ENCODE assay signal across 1 cellular context in the genomic region with DNA sequence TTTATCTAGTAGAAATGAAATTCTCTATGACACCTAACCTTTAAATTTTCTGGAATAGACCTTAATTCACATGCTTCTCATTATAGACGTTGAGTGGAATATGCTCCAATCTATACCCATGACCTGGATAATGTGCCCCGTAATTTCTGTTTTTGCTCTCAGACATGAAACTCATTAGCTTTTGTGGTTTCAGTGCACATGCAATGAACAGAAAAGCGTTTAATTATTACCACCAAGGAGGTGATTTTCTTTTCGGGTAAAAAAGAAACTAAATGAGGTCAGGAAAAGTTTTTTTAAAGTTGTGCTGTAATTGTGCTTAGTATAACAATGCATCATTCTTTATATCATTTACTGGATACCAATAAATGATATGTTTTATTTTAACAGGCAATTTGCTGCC.
A peak's percentile ranks its signal among the peaks of the same experiment; 100 is the strongest.
TF ChIP-seq lines count a peak whose summit lies in the region.

No MANE protein-coding gene starts in this region.

TF ChIP-seq in GM12878, 131 proteins besides CTCF, POLR2A, EP300 and RAD21 (continued from another document):
- TF ChIP-seq MYC (IDR thresholded peaks at IDR 0.05; ENCODE audit: insufficient read depth, insufficient read length, insufficient replicate concordance, low read length, severe bottlenecking), result no peak
- TF ChIP-seq, protein P1, sequence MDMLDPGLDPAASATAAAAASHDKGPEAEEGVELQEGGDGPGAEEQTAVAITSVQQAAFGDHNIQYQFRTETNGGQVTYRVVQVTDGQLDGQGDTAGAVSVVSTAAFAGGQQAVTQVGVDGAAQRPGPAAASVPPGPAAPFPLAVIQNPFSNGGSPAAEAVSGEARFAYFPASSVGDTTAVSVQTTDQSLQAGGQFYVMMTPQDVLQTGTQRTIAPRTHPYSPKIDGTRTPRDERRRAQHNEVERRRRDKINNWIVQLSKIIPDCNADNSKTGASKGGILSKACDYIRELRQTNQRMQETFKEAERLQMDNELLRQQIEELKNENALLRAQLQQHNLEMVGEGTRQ (IDR thresholded peaks at IDR 0.05; ENCODE audit: borderline replicate concordance, low read depth, low read length), result no peak
- TF ChIP-seq ZNF207 (IDR thresholded peaks at IDR 0.05; ENCODE audit: borderline replicate concordance), result no peak
- TF ChIP-seq SUZ12 (IDR thresholded peaks at IDR 0.05; ENCODE audit: unreplicated experiment), result no peak
- TF ChIP-seq MTA2 (IDR thresholded peaks at IDR 0.05; ENCODE audit: low read depth), result peak; percentile 88
- TF ChIP-seq, protein P2, sequence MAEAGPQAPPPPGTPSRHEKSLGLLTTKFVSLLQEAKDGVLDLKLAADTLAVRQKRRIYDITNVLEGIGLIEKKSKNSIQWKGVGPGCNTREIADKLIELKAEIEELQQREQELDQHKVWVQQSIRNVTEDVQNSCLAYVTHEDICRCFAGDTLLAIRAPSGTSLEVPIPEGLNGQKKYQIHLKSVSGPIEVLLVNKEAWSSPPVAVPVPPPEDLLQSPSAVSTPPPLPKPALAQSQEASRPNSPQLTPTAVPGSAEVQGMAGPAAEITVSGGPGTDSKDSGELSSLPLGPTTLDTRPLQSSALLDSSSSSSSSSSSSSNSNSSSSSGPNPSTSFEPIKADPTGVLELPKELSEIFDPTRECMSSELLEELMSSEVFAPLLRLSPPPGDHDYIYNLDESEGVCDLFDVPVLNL (IDR thresholded peaks at IDR 0.05; ENCODE audit: low read depth, low read length), result no peak
